2 cellular contexts compared by ENCODE assay signal in genomic region chr1:6599141-6599975, GRCh38.
TF ChIP-seq lines count a peak whose summit lies in the region.

No MANE protein-coding gene starts in this region.

TF ChIP-seq in SK-N-SH, 30 proteins besides CTCF, POLR2A, EP300 and RAD21 (continued from another document):
- TF ChIP-seq NFIC (IDR thresholded peaks at IDR 0.05; ENCODE audit: borderline replicate concordance) (no peak), FOXJ3 (CRISPR knock-in tag; IDR thresholded peaks at IDR 0.05) (no peak)
TF ChIP-seq in SK-N-SH: peak in this region for 0.

TF ChIP-seq in SK-N-SH treated with all-trans-retinoic acid at 6 μM for 48 hours, 23 proteins besides CTCF, POLR2A, EP300 and RAD21 (continued from another document):
- no peak for TF ChIP-seq TSHZ2 (CRISPR knock-in tag; IDR thresholded peaks at IDR 0.05)
- TF ChIP-seq ISL1 (CRISPR knock-in tag; IDR thresholded peaks at IDR 0.05): no peak
- no peak for TF ChIP-seq PPARA (CRISPR knock-in tag; IDR thresholded peaks at IDR 0.05; ENCODE audit: borderline replicate concordance)
TF ChIP-seq in SK-N-SH treated with all-trans-retinoic acid at 6 μM for 48 hours: peak in this region for 0.
